ENCODE assay signal across 1 cellular context in the genomic region with DNA sequence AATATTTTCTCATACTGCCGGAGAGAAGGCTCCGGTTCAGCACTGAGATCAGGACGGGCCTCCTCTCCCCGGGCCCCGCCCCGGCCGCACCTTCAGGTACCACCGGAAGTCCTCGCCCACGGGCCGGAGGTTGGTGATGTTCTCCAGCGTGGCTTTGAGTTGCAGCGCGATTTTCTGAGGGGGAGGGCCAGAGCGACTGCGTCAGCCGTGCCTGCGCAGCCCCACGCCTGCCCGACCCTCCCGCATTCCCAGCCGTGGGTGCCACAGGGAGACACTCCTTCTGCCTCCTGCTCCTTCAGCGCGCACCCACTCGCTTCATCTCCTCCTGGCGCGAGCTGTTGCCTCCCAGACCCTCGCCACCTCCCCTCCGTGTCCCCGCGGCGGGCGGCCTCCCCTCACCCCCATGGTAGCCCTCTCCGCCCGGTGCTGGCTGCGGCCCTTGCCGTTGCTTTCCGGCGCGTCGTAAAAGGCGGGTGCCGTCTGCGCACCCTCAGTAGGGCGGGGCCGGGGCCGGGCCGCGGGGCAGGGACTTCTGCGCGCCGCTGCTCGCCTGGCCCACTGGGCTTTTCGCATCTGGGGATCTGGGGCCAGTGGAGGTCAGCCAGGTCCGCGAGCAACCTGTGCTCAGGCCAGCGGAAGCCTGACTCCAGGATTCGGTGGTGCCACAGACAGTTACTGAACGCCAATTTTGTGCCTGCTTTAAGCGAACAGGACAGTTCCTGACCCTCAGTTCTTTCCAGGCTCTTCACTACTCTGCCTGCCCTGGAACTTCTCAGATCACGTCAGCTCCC.
TF ChIP-seq lines count a peak whose summit lies in the region.

A gene (minus strand): TSS at position 464 of the 791 bp plus-strand sequence. CDS start 59 bp downstream, at position 405.

TF ChIP-seq in HepG2, 621 proteins besides CTCF, POLR2A, EP300 and RAD21 (continued from another document and continues in another):
- TF ChIP-seq, protein P1, sequence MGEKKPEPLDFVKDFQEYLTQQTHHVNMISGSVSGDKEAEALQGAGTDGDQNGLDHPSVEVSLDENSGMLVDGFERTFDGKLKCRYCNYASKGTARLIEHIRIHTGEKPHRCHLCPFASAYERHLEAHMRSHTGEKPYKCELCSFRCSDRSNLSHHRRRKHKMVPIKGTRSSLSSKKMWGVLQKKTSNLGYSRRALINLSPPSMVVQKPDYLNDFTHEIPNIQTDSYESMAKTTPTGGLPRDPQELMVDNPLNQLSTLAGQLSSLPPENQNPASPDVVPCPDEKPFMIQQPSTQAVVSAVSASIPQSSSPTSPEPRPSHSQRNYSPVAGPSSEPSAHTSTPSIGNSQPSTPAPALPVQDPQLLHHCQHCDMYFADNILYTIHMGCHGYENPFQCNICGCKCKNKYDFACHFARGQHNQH (CRISPR knock-in tag; IDR thresholded peaks at IDR 0.05), result peak; percentile 86; the same call in 1 of the 2 replicates
- TF ChIP-seq NFIC (IDR thresholded peaks at IDR 0.05; ENCODE audit: low read length) (0 out of 2 replicates have a peak, but pooled peaks have one; percentile 8), ZNF264 (CRISPR knock-in tag; IDR thresholded peaks at IDR 0.05) (no peak; the same call in 1 of the 2 replicates), ZNF674 (CRISPR knock-in tag; IDR thresholded peaks at IDR 0.05; ENCODE audit: low read depth) (no peak), SETDB1 (CRISPR knock-in tag; IDR thresholded peaks at IDR 0.05; ENCODE audit: borderline replicate concordance) (no peak), MIER3 (CRISPR knock-in tag; IDR thresholded peaks at IDR 0.05; ENCODE audit: borderline replicate concordance) (peak; percentile 79; the same call in 1 of the 2 replicates), ZNF569 (CRISPR knock-in tag; IDR thresholded peaks at IDR 0.05; ENCODE audit: borderline replicate concordance) (no peak), PPARG (CRISPR knock-in tag; conservative IDR thresholded peaks at IDR 0.05) (0 out of 2 replicates have a peak, but pooled peaks have one; percentile 13), RFX5 (IDR thresholded peaks at IDR 0.05; ENCODE audit: low read depth, low read length) (no peak), SPEN (CRISPR knock-in tag; IDR thresholded peaks at IDR 0.05; ENCODE audit: low read depth) (peak; percentile 93), MIER2 (CRISPR knock-in tag; IDR thresholded peaks at IDR 0.05) (peak; percentile 60; the same call in 1 of the 2 replicates), KDM6A (CRISPR knock-in tag; IDR thresholded peaks at IDR 0.05; ENCODE audit: low read depth) (no peak), BORCS8-MEF2B (CRISPR knock-in tag; IDR thresholded peaks at IDR 0.05) (peak; percentile 93), ZNF703 (CRISPR knock-in tag; IDR thresholded peaks at IDR 0.05; ENCODE audit: borderline replicate concordance) (no peak), ZNF207 (IDR thresholded peaks at IDR 0.05; ENCODE audit: borderline replicate concordance) (no peak), FLYWCH1 (CRISPR knock-in tag; IDR thresholded peaks at IDR 0.05) (no peak), ZBTB38 (CRISPR knock-in tag; IDR thresholded peaks at IDR 0.05) (peak; percentile 95), ZSCAN12 (CRISPR knock-in tag; IDR thresholded peaks at IDR 0.05) (no peak), MTF1 (CRISPR knock-in tag; IDR thresholded peaks at IDR 0.05) (no peak; the same call in 1 of the 2 replicates), MEF2D (CRISPR knock-in tag; IDR thresholded peaks at IDR 0.05) (peak; percentile 85), HNRNPLL (IDR thresholded peaks at IDR 0.05; ENCODE audit: low read depth, low read length, poor library complexity, severe bottlenecking) (peak; percentile 85), HES4 (CRISPR knock-in tag; IDR thresholded peaks at IDR 0.05; ENCODE audit: borderline replicate concordance) (peak; percentile 83; the same call in 1 of the 2 replicates), RBM22 (optimal IDR thresholded peaks at IDR 0.05; ENCODE audit: low read length) (no peak), ZNF792 (CRISPR knock-in tag; IDR thresholded peaks at IDR 0.05) (peak; percentile 43; the same call in 1 of the 2 replicates), RBFOX2 (IDR thresholded peaks at IDR 0.05; ENCODE audit: low read depth, low read length) (peak; percentile 100), ZNF577 (CRISPR knock-in tag; IDR thresholded peaks at IDR 0.05; ENCODE audit: borderline replicate concordance, low read depth) (no peak), CBX5 (CRISPR knock-in tag; IDR thresholded peaks at IDR 0.05; ENCODE audit: borderline replicate concordance) (peak; percentile 87; the same call in 1 of the 2 replicates)
- TF ChIP-seq, protein P2, sequence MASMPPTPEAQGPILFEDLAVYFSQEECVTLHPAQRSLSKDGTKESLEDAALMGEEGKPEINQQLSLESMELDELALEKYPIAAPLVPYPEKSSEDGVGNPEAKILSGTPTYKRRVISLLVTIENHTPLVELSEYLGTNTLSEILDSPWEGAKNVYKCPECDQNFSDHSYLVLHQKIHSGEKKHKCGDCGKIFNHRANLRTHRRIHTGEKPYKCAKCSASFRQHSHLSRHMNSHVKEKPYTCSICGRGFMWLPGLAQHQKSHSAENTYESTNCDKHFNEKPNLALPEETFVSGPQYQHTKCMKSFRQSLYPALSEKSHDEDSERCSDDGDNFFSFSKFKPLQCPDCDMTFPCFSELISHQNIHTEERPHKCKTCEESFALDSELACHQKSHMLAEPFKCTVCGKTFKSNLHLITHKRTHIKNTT (CRISPR knock-in tag; IDR thresholded peaks at IDR 0.05), result no peak
- TF ChIP-seq, protein P3, sequence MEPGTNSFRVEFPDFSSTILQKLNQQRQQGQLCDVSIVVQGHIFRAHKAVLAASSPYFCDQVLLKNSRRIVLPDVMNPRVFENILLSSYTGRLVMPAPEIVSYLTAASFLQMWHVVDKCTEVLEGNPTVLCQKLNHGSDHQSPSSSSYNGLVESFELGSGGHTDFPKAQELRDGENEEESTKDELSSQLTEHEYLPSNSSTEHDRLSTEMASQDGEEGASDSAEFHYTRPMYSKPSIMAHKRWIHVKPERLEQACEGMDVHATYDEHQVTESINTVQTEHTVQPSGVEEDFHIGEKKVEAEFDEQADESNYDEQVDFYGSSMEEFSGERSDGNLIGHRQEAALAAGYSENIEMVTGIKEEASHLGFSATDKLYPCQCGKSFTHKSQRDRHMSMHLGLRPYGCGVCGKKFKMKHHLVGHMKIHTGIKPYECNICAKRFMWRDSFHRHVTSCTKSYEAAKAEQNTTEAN (CRISPR knock-in tag; conservative IDR thresholded peaks at IDR 0.05), result no peak; the same call in 1 of the 2 replicates
- TF ChIP-seq, protein P4, sequence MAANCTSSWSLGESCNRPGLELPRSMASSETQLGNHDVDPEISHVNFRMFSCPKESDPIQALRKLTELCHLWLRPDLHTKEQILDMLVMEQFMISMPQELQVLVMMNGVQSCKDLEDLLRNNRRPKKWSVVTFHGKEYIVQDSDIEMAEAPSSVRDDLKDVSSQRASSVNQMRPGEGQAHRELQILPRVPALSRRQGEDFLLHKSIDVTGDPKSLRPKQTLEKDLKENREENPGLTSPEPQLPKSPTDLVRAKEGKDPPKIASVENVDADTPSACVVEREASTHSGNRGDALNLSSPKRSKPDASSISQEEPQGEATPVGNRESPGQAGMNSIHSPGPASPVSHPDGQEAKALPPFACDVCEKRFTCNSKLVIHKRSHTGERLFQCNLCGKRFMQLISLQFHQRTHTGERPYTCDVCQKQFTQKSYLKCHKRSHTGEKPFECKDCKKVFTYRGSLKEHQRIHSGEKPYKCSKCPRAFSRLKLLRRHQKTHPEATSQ (CRISPR knock-in tag; IDR thresholded peaks at IDR 0.05; ENCODE audit: borderline replicate concordance), result peak; percentile 78; the same call in 1 of the 2 replicates
- TF ChIP-seq, protein P5, sequence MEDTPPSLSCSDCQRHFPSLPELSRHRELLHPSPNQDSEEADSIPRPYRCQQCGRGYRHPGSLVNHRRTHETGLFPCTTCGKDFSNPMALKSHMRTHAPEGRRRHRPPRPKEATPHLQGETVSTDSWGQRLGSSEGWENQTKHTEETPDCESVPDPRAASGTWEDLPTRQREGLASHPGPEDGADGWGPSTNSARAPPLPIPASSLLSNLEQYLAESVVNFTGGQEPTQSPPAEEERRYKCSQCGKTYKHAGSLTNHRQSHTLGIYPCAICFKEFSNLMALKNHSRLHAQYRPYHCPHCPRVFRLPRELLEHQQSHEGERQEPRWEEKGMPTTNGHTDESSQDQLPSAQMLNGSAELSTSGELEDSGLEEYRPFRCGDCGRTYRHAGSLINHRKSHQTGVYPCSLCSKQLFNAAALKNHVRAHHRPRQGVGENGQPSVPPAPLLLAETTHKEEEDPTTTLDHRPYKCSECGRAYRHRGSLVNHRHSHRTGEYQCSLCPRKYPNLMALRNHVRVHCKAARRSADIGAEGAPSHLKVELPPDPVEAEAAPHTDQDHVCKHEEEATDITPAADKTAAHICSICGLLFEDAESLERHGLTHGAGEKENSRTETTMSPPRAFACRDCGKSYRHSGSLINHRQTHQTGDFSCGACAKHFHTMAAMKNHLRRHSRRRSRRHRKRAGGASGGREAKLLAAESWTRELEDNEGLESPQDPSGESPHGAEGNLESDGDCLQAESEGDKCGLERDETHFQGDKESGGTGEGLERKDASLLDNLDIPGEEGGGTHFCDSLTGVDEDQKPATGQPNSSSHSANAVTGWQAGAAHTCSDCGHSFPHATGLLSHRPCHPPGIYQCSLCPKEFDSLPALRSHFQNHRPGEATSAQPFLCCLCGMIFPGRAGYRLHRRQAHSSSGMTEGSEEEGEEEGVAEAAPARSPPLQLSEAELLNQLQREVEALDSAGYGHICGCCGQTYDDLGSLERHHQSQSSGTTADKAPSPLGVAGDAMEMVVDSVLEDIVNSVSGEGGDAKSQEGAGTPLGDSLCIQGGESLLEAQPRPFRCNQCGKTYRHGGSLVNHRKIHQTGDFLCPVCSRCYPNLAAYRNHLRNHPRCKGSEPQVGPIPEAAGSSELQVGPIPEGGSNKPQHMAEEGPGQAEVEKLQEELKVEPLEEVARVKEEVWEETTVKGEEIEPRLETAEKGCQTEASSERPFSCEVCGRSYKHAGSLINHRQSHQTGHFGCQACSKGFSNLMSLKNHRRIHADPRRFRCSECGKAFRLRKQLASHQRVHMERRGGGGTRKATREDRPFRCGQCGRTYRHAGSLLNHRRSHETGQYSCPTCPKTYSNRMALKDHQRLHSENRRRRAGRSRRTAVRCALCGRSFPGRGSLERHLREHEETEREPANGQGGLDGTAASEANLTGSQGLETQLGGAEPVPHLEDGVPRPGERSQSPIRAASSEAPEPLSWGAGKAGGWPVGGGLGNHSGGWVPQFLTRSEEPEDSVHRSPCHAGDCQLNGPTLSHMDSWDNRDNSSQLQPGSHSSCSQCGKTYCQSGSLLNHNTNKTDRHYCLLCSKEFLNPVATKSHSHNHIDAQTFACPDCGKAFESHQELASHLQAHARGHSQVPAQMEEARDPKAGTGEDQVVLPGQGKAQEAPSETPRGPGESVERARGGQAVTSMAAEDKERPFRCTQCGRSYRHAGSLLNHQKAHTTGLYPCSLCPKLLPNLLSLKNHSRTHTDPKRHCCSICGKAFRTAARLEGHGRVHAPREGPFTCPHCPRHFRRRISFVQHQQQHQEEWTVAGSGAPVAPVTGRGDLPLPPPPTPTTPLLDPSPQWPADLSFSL (CRISPR knock-in tag; IDR thresholded peaks at IDR 0.05), result no peak
- TF ChIP-seq, protein P6, sequence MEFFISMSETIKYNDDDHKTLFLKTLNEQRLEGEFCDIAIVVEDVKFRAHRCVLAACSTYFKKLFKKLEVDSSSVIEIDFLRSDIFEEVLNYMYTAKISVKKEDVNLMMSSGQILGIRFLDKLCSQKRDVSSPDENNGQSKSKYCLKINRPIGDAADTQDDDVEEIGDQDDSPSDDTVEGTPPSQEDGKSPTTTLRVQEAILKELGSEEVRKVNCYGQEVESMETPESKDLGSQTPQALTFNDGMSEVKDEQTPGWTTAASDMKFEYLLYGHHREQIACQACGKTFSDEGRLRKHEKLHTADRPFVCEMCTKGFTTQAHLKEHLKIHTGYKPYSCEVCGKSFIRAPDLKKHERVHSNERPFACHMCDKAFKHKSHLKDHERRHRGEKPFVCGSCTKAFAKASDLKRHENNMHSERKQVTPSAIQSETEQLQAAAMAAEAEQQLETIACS (CRISPR knock-in tag; IDR thresholded peaks at IDR 0.05), result peak; percentile 32; the same call in 1 of the 2 replicates
- TF ChIP-seq, protein P7, sequence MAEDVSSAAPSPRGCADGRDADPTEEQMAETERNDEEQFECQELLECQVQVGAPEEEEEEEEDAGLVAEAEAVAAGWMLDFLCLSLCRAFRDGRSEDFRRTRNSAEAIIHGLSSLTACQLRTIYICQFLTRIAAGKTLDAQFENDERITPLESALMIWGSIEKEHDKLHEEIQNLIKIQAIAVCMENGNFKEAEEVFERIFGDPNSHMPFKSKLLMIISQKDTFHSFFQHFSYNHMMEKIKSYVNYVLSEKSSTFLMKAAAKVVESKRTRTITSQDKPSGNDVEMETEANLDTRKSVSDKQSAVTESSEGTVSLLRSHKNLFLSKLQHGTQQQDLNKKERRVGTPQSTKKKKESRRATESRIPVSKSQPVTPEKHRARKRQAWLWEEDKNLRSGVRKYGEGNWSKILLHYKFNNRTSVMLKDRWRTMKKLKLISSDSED (CRISPR knock-in tag; IDR thresholded peaks at IDR 0.05), result no peak
- TF ChIP-seq, protein P8, sequence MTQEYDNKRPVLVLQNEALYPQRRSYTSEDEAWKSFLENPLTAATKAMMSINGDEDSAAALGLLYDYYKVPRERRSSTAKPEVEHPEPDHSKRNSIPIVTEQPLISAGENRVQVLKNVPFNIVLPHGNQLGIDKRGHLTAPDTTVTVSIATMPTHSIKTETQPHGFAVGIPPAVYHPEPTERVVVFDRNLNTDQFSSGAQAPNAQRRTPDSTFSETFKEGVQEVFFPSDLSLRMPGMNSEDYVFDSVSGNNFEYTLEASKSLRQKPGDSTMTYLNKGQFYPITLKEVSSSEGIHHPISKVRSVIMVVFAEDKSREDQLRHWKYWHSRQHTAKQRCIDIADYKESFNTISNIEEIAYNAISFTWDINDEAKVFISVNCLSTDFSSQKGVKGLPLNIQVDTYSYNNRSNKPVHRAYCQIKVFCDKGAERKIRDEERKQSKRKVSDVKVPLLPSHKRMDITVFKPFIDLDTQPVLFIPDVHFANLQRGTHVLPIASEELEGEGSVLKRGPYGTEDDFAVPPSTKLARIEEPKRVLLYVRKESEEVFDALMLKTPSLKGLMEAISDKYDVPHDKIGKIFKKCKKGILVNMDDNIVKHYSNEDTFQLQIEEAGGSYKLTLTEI (CRISPR knock-in tag; conservative IDR thresholded peaks at IDR 0.05), result no peak
- TF ChIP-seq, protein P9, sequence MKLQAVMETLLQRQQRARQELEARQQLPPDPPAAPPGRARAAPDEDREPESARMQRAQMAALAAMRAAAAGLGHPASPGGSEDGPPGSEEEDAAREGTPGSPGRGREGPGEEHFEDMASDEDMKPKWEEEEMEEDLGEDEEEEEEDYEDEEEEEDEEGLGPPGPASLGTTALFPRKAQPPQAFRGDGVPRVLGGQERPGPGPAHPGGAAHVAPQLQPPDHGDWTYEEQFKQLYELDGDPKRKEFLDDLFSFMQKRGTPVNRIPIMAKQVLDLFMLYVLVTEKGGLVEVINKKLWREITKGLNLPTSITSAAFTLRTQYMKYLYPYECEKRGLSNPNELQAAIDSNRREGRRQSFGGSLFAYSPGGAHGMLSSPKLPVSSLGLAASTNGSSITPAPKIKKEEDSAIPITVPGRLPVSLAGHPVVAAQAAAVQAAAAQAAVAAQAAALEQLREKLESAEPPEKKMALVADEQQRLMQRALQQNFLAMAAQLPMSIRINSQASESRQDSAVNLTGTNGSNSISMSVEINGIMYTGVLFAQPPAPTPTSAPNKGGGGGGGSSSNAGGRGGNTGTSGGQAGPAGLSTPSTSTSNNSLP (IDR thresholded peaks at IDR 0.05; ENCODE audit: low read depth, low read length), result no peak
